12 cellular contexts compared by ENCODE assay signal in the genomic region with DNA sequence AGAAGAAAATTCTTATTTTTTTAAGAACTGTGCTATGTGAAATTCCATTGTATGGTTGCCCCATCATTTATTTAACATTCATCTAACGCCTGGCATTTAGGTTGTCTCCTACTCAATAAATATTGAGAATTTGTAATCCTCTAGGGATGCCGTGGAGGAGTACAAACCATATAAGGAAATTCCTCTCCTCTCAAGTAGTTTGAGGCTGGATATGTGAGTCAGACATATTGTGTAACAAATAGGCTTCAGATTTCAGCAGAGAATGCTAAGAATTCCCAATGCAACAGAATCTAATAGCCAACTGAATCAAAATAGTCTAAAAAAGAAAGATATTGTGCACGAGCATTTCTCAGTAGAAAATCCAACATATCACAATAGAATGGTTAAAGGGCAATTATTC.
A peak's percentile ranks its signal among the peaks of the same experiment; 100 is the strongest.
DNase-seq lines count a peak whose midpoint lies in the region; ATAC-seq and TF ChIP-seq lines count a peak whose summit lies in the region.
"Had no signal": no experiment of that assay in that cellular context is flagged by ENCODE, and none has a peak within 500 bp of the region (broad histone marks: within the 10 kb centered on the region; RNA-seq: fewer than 3 reads in every experiment).

No MANE protein-coding gene starts in this region.

- H3K27ac ChIP-seq in GM23338 (ENCODE audit: low read depth) (no peak overlapping the region), smooth muscle cell (ENCODE audit: low read depth) (no peak overlapping the region), prostate gland (no peak overlapping the region)

- H2AFZ ChIP-seq in GM23338 (no peak overlapping the region), smooth muscle cell (ENCODE audit: low read depth) (no peak overlapping the region)

- no peak for DNase-seq in GM23338 (ENCODE audit: low spot score)
- peak; percentile 40 for DNase-seq in NCI-H446 treated with DMSO at 0.1 percent for 48 hours (lab: John Stamatoyannopoulos, UW)
- DNase-seq in fibroblast of pulmonary artery (ENCODE audit: low read depth), result peak; percentile 63
- DNase-seq in smooth muscle cell (lab: John Stamatoyannopoulos, UW; ENCODE audit: unreplicated experiment), result no peak
- no peak for DNase-seq in DMS79 (lab: John Stamatoyannopoulos, UW)
- no peak for DNase-seq in BE2C
- DNase-seq in prostate gland (ENCODE audit: low spot score), result no peak
- DNase-seq: activated T-cell treated with anti-CD3 and anti-CD28 coated beads, Interleukin-2, amount 50 U/mL, for 48 hours; NCI-H1694; stimulated activated naive CD8-positive, alpha-beta T cell treated with anti-CD3 and anti-CD28 coated beads, Interleukin-15, Interleukin-2, amounts not matched to agents 100 U/mL and 50 U/mL, for 24 hours had no signal

- intact Hi-C loops in prostate gland (cut with DNase I), result no loop called here

- H3K9me3 ChIP-seq in smooth muscle cell (replicated peaks; ENCODE audit: low read depth), result no peaks in the 10 kb centered on the region
- H3K9me3 ChIP-seq in BE2C, result no peaks in the 10 kb centered on the region
- H3K9me3 ChIP-seq in prostate gland, result no peaks in the 10 kb centered on the region

- WGBS in smooth muscle cell (ENCODE audit: low lambda C conversion rate), result 20% methylated on average over 3 of the region's 3 CpGs
- WGBS in prostate gland, result 24% methylated on average over 3 of the region's 3 CpGs

- H3K27me3 ChIP-seq in GM23338 (ENCODE audit: insufficient read depth) (no peaks in the 10 kb centered on the region), smooth muscle cell (ENCODE audit: low read depth) (no peaks in the 10 kb centered on the region), BE2C (no peaks in the 10 kb centered on the region; the same call in 1 of the 2 replicates), prostate gland (replicated peaks; ENCODE audit: insufficient read depth) (no peaks in the 10 kb centered on the region)

- H3K27ac Mint-ChIP-seq in GM23338, result peak overlapping the region; percentile 25; the same call in 1 of the 2 replicates
- H3K27ac Mint-ChIP-seq: T-helper 2 cell treated with Interferon-gamma antibody and Interleukin-4, amounts not matched to agents 5 μg/mL and 100 μg/mL, for 36 hours had no signal

- H3K4me1 Mint-ChIP-seq in GM23338, result peaks cover 18% of the 10 kb centered on the region

- H3K9me2 ChIP-seq in GM23338 (ENCODE audit: insufficient read depth), result 0 out of 2 replicates have a peak, but pooled peaks cover 1% of the 10 kb centered on the region

- no peak overlapping the region for H3K4me2 ChIP-seq in GM23338
- H3K4me2 ChIP-seq in smooth muscle cell, result peak overlapping the region; percentile 11

- no peak overlapping the region for H3K4me3 Mint-ChIP-seq in GM23338
- H3K4me3 Mint-ChIP-seq: T-helper 2 cell treated with Interferon-gamma antibody and Interleukin-4, amounts not matched to agents 5 μg/mL and 100 μg/mL, for 36 hours had no signal

- H3K9me3 Mint-ChIP-seq in GM23338, result no peaks in the 10 kb centered on the region
- H3K9me3 Mint-ChIP-seq: T-helper 2 cell treated with Interferon-gamma antibody and Interleukin-4, amounts not matched to agents 5 μg/mL and 100 μg/mL, for 36 hours had no signal

- H3K4me3 ChIP-seq in GM23338 (no peak overlapping the region), fibroblast of pulmonary artery (replicated peaks; ENCODE audit: low read depth, low read length) (no peak overlapping the region), smooth muscle cell (no peak overlapping the region), BE2C (ENCODE audit: low read depth, low read length) (no peak overlapping the region), prostate gland (no peak overlapping the region)

- H3F3A ChIP-seq in GM23338 (replicated peaks; ENCODE audit: low read depth), result no peaks in the 10 kb centered on the region
- no peaks in the 10 kb centered on the region for H3F3A ChIP-seq in smooth muscle cell (ENCODE audit: low read depth)

- peaks cover 10% of the 10 kb centered on the region; the same call in 1 of the 2 replicates for H3K4me1 ChIP-seq in GM23338 (ENCODE audit: insufficient read depth)
- H3K4me1 ChIP-seq in smooth muscle cell (ENCODE audit: low read depth), result no peaks in the 10 kb centered on the region
- H3K4me1 ChIP-seq in BE2C, result no peaks in the 10 kb centered on the region
- no peaks in the 10 kb centered on the region for H3K4me1 ChIP-seq in prostate gland (replicated peaks)

- no peak for ATAC-seq in GM23338
- ATAC-seq: left lobe of liver; stimulated activated naive CD8-positive, alpha-beta T cell treated with anti-CD3 and anti-CD28 coated beads, Interleukin-15, Interleukin-2, amounts not matched to agents 100 U/mL and 50 U/mL, for 24 hours had no signal

- H3K79me2 ChIP-seq in GM23338 (replicated peaks; ENCODE audit: insufficient read depth) (no peaks in the 10 kb centered on the region), smooth muscle cell (ENCODE audit: low read depth) (no peaks in the 10 kb centered on the region)

- H4K20me1 ChIP-seq in GM23338 (replicated peaks; ENCODE audit: insufficient read depth) (no peaks in the 10 kb centered on the region), smooth muscle cell (ENCODE audit: low read depth) (no peaks in the 10 kb centered on the region)

- no peak overlapping the region for H3K9ac ChIP-seq in smooth muscle cell (ENCODE audit: low read depth)

- H3K36me3 ChIP-seq in GM23338 (ENCODE audit: insufficient read depth) (no peaks in the 10 kb centered on the region), smooth muscle cell (ENCODE audit: low read depth) (no peaks in the 10 kb centered on the region), BE2C (no peaks in the 10 kb centered on the region), prostate gland (no peaks in the 10 kb centered on the region)

- no peak for TF ChIP-seq CTCF in GM23338 (conservative IDR thresholded peaks at IDR 0.05; ENCODE audit: low read depth in 2 of 2)
- TF ChIP-seq CTCF in fibroblast of pulmonary artery (IDR thresholded peaks at IDR 0.05; ENCODE audit: low read length, missing control alignments), result no peak
- no peak for TF ChIP-seq CTCF in smooth muscle cell (IDR thresholded peaks at IDR 0.05; ENCODE audit: borderline replicate concordance, insufficient read depth, poor library complexity, severe bottlenecking)
- TF ChIP-seq CTCF in BE2C (IDR thresholded peaks at IDR 0.05; ENCODE audit: low read depth, low read length), result no peak
- no peak for TF ChIP-seq CTCF in prostate gland (IDR thresholded peaks at IDR 0.05)

- peaks cover 2% of the 10 kb centered on the region for H3K27me3 Mint-ChIP-seq in GM23338 (ENCODE audit: insufficient read depth, low read depth, poor library complexity)

- TF ChIP-seq POLR2A in prostate gland (IDR thresholded peaks at IDR 0.05), result no peak

- H3K36me3 Mint-ChIP-seq in GM23338 (ENCODE audit: low read depth), result no peaks in the 10 kb centered on the region

TF ChIP-seq in GM23338, 12 proteins besides CTCF, POLR2A, EP300 and RAD21 (continues in another document):
- TF ChIP-seq CREB1 (CRISPR knock-in tag; IDR thresholded peaks at IDR 0.05; ENCODE audit: low read depth) (no peak), EZH2phosphoT487 (IDR thresholded peaks at IDR 0.05; ENCODE audit: unreplicated experiment) (no peak)

Comparison
In these comparisons a context has a peak if more than half of its experiments do, and no peak if none do; other contexts are left out.
1. DNase-seq: peak in NCI-H446 treated with DMSO at 0.1 percent for 48 hours (single experiment) and fibroblast of pulmonary artery (single experiment); none in GM23338 (single experiment), smooth muscle cell (single experiment), DMS79 (single experiment), BE2C (single experiment) and prostate gland (single experiment).